In genomic region chr1:25990702-25991395, GRCh38 we compare ENCODE assay signal across 13 cellular contexts. TPM values are rescaled to one million over a fixed set of nuclear protein-coding genes. Genes with fewer than 3 reads are reported as not detected.
A peak's percentile ranks its signal among the peaks of the same experiment; 100 is the strongest.
DNase-seq lines count a peak whose midpoint lies in the region; ATAC-seq and TF ChIP-seq lines count a peak whose summit lies in the region.
"Had no signal": no experiment of that assay in that cellular context is flagged by ENCODE, and none has a peak within 500 bp of the region (broad histone marks: within the 10 kb centered on the region; RNA-seq: fewer than 3 reads in every experiment).

No MANE protein-coding gene starts in this region.

- peaks cover 3 to 34% (median 18%) of the 10 kb centered on the region in 3 donors for H3K36me3 Mint-ChIP-seq in CD8-positive, alpha-beta memory T cell
- peaks cover 5% of the 10 kb centered on the region for H3K36me3 Mint-ChIP-seq in activated naive CD8-positive, alpha-beta T cell treated with anti-CD3 and anti-CD28 coated beads, Interleukin-2, amount 50 U/mL, for 24 hours (ENCODE audit: low read depth)

- TF ChIP-seq POLR2A in spleen (IDR thresholded peaks at IDR 0.05): no peak

- TF ChIP-seq CTCF in spleen (IDR thresholded peaks at IDR 0.05 in 8 of 11, conservative IDR thresholded peaks at IDR 0.05 in 3 of 11): no peak

- ATAC-seq in activated naive CD8-positive, alpha-beta T cell treated with anti-CD3 and anti-CD28 coated beads, Interleukin-2, amount 50 U/mL, for 24 hours: peak; percentile 66
- ATAC-seq in GM19023 (IDR thresholded peaks at IDR 0.05; ENCODE audit: unreplicated experiment) (no peak), GM21717 (IDR thresholded peaks at IDR 0.05; ENCODE audit: unreplicated experiment) (no peak)

- CTCF ChIA-PET in CD8-positive, alpha-beta memory T cell (lab: Charles Lee): interaction anchor here (0.9 to 5.8 kb wide), 4 partner anchors 9 to 95 kb away, joined by 3 to 48 read pairs (median 4); no protein-coding TSS in a partner anchor

- peak overlapping the region; percentile 57 for H3K27ac ChIP-seq in CD8-positive, alpha-beta memory T cell (ENCODE audit: low read depth, low read length)
- H3K27ac ChIP-seq in spleen: peak overlapping the region in 7 of 8 donors; percentile 32 to 75 (median 51)

- peak overlapping the region; percentile 66 to 99 (median 95) for H3K27ac Mint-ChIP-seq in CD8-positive, alpha-beta memory T cell
- peak overlapping the region; percentile 80 for H3K27ac Mint-ChIP-seq in activated naive CD8-positive, alpha-beta T cell treated with anti-CD3 and anti-CD28 coated beads, Interleukin-2, amount 50 U/mL, for 24 hours

- peaks cover 62% of the 10 kb centered on the region for H3K4me1 ChIP-seq in CD8-positive, alpha-beta memory T cell (ENCODE audit: insufficient read depth, low read length)
- H3K4me1 ChIP-seq in spleen: peaks cover 15 to 68% (median 41%) of the 10 kb centered on the region in 6 donors

- peak; percentile 37 to 72 (median 57) for DNase-seq in CD8-positive, alpha-beta memory T cell
- DNase-seq in activated CD4-positive, CD25-positive, alpha-beta regulatory T cell treated with anti-CD3 and anti-CD28 coated beads, Interleukin-2, amount 50 U/mL, for 72 hours: peak; percentile 40
- peak; percentile 49 for DNase-seq in activated naive CD8-positive, alpha-beta T cell treated with anti-CD3 and anti-CD28 coated beads, Interleukin-2, amount 50 U/mL, for 24 hours
- DNase-seq in spleen (peak; percentile 80), OCI-M2 (lab: John Stamatoyannopoulos, UW; ENCODE audit: unreplicated experiment) (no peak), head of caudate nucleus (no peak)
- DNase-seq: Caco-2, NCI-H1092 treated with DMSO at 0.1 percent for 48 hours, occipital lobe, SIG-M5 had no signal

- H3K4me3 ChIP-seq in CD8-positive, alpha-beta memory T cell (ENCODE audit: low read length): peak overlapping the region; percentile 81
- peak overlapping the region in 7 of 8 donors; percentile 3 to 58 (median 16) for H3K4me3 ChIP-seq in spleen

- H3K27me3 ChIP-seq in CD8-positive, alpha-beta memory T cell (ENCODE audit: insufficient read depth, low read length, poor library complexity, severe bottlenecking): no peaks in the 10 kb centered on the region
- no peaks in the 10 kb centered on the region for H3K27me3 ChIP-seq in spleen (replicated peaks in 1 of 7)

- POLR2A ChIA-PET in CD8-positive, alpha-beta memory T cell (lab: Charles Lee): no interaction called here

- 23 to 39% (median 33%) methylated on average over 15 of the region's 15 CpGs for WGBS in spleen, 5 donors

- peaks cover 63 to 79% (median 74%) of the 10 kb centered on the region in 3 donors for H3K4me1 Mint-ChIP-seq in CD8-positive, alpha-beta memory T cell
- peaks cover 50% of the 10 kb centered on the region for H3K4me1 Mint-ChIP-seq in activated naive CD8-positive, alpha-beta T cell treated with anti-CD3 and anti-CD28 coated beads, Interleukin-2, amount 50 U/mL, for 24 hours

- H3K27me3 Mint-ChIP-seq in CD8-positive, alpha-beta memory T cell: no peaks in the 10 kb centered on the region
- no peaks in the 10 kb centered on the region for H3K27me3 Mint-ChIP-seq in activated naive CD8-positive, alpha-beta T cell treated with anti-CD3 and anti-CD28 coated beads, Interleukin-2, amount 50 U/mL, for 24 hours

- H3K36me3 ChIP-seq in CD8-positive, alpha-beta memory T cell (ENCODE audit: insufficient read depth, low read length): no peaks in the 10 kb centered on the region
- H3K36me3 ChIP-seq in spleen: peaks cover 0 to 45% (median 10%) of the 10 kb centered on the region in 6 donors

- no peaks in the 10 kb centered on the region for H3K9me3 Mint-ChIP-seq in CD8-positive, alpha-beta memory T cell
- no peaks in the 10 kb centered on the region for H3K9me3 Mint-ChIP-seq in activated naive CD8-positive, alpha-beta T cell treated with anti-CD3 and anti-CD28 coated beads, Interleukin-2, amount 50 U/mL, for 24 hours

- intact Hi-C loops in spleen (cut with DNase I; ENCODE audit: low total_unique reads): no loop called here
- intact Hi-C loops in head of caudate nucleus (cut with DNase I): no loop called here

- H3K4me3 Mint-ChIP-seq in CD8-positive, alpha-beta memory T cell: peak overlapping the region; percentile 77 to 96 (median 91)
- peak overlapping the region; percentile 76 for H3K4me3 Mint-ChIP-seq in activated naive CD8-positive, alpha-beta T cell treated with anti-CD3 and anti-CD28 coated beads, Interleukin-2, amount 50 U/mL, for 24 hours

- no peaks in the 10 kb centered on the region for H3K9me3 ChIP-seq in CD8-positive, alpha-beta memory T cell (ENCODE audit: low read length)
- H3K9me3 ChIP-seq in spleen: no peaks in the 10 kb centered on the region
- H3K9me3 ChIP-seq: Caco-2 had no signal

RNA-seq across cellular contexts. Expression of gene PAFAH2, which starts 7.0 kb away (rescaled TPM):
- total RNA-seq in CD8-positive, alpha-beta memory T cell: 10 to 100 TPM; 11.8 to 12.1 TPM
- polyA plus RNA-seq in CD8-positive, alpha-beta memory T cell: 28.6 TPM
- total RNA-seq in spleen: 10 to 100 TPM; 12.9 to 19.7 (median 13.9) TPM
- 1 to 10 TPM; 3.9 to 5.3 (median 4.7) TPM for polyA plus RNA-seq in spleen

RNA-seq across cellular contexts. Expression of gene EXTL1, which starts 30.7 kb away (rescaled TPM):
- not detected for total RNA-seq in CD8-positive, alpha-beta memory T cell
- polyA plus RNA-seq in CD8-positive, alpha-beta memory T cell: not detected
- 1 to 10 TPM; 2.3 to 8.6 (median 4.9) TPM for total RNA-seq in spleen
- polyA plus RNA-seq in spleen: 1 to 10 TPM in 1 of 3 donors, under 1 TPM in 2; 0.30 to 3.6 (median 0.63) TPM

RNA-seq across cellular contexts. Expression of gene SLC30A2, which starts 55.1 kb away (rescaled TPM):
- not detected for total RNA-seq in CD8-positive, alpha-beta memory T cell
- polyA plus RNA-seq in CD8-positive, alpha-beta memory T cell: not detected
- not detected for total RNA-seq in spleen
- not detected for polyA plus RNA-seq in spleen
- total RNA-seq: occipital lobe, temporal lobe had no signal

Comparison
In these comparisons a context has a peak if more than half of its experiments do, and no peak if none do; other contexts are left out.
1. DNase-seq: peak in CD8-positive, alpha-beta memory T cell (5 of 5), activated CD4-positive, CD25-positive, alpha-beta regulatory T cell treated with anti-CD3 and anti-CD28 coated beads, Interleukin-2, amount 50 U/mL, for 72 hours (single experiment), activated naive CD8-positive, alpha-beta T cell treated with anti-CD3 and anti-CD28 coated beads, Interleukin-2, amount 50 U/mL, for 24 hours (single experiment) and spleen (single experiment); none in OCI-M2 (single experiment) and head of caudate nucleus (0 of 42).